Comparison of ENCODE assay signal across 1 cellular context in genomic region chr13:30617315-30618185, GRCh38.
TF ChIP-seq lines count a peak whose summit lies in the region.

Gene USPL1 (plus strand): TSS chr13:30617920. CDS start chr13:30621141, 3,221 bp downstream.

TF ChIP-seq in SK-N-SH treated with all-trans-retinoic acid at 6 μM for 48 hours, 23 proteins besides CTCF, POLR2A, EP300 and RAD21 (continued from another document):
- TF ChIP-seq, protein P1, sequence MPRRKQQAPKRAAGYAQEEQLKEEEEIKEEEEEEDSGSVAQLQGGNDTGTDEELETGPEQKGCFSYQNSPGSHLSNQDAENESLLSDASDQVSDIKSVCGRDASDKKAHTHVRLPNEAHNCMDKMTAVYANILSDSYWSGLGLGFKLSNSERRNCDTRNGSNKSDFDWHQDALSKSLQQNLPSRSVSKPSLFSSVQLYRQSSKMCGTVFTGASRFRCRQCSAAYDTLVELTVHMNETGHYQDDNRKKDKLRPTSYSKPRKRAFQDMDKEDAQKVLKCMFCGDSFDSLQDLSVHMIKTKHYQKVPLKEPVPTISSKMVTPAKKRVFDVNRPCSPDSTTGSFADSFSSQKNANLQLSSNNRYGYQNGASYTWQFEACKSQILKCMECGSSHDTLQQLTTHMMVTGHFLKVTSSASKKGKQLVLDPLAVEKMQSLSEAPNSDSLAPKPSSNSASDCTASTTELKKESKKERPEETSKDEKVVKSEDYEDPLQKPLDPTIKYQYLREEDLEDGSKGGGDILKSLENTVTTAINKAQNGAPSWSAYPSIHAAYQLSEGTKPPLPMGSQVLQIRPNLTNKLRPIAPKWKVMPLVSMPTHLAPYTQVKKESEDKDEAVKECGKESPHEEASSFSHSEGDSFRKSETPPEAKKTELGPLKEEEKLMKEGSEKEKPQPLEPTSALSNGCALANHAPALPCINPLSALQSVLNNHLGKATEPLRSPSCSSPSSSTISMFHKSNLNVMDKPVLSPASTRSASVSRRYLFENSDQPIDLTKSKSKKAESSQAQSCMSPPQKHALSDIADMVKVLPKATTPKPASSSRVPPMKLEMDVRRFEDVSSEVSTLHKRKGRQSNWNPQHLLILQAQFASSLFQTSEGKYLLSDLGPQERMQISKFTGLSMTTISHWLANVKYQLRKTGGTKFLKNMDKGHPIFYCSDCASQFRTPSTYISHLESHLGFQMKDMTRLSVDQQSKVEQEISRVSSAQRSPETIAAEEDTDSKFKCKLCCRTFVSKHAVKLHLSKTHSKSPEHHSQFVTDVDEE (CRISPR knock-in tag; IDR thresholded peaks at IDR 0.05), result no peak
- no peak for TF ChIP-seq OSR1 (CRISPR knock-in tag; IDR thresholded peaks at IDR 0.05)
- TF ChIP-seq, protein P2, sequence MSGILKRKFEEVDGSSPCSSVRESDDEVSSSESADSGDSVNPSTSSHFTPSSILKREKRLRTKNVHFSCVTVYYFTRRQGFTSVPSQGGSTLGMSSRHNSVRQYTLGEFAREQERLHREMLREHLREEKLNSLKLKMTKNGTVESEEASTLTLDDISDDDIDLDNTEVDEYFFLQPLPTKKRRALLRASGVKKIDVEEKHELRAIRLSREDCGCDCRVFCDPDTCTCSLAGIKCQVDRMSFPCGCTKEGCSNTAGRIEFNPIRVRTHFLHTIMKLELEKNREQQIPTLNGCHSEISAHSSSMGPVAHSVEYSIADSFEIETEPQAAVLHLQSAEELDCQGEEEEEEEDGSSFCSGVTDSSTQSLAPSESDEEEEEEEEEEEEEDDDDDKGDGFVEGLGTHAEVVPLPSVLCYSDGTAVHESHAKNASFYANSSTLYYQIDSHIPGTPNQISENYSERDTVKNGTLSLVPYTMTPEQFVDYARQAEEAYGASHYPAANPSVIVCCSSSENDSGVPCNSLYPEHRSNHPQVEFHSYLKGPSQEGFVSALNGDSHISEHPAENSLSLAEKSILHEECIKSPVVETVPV (CRISPR knock-in tag; IDR thresholded peaks at IDR 0.05), result 0 out of 2 replicates have a peak, but pooled peaks have one; percentile 47
- TF ChIP-seq ZNF8 (CRISPR knock-in tag; IDR thresholded peaks at IDR 0.05), result 0 out of 2 replicates have a peak, but pooled peaks have one; percentile 3
- no peak for TF ChIP-seq ESRRG (CRISPR knock-in tag; IDR thresholded peaks at IDR 0.05)
TF ChIP-seq in SK-N-SH treated with all-trans-retinoic acid at 6 μM for 48 hours: peak in this region for 5.
